35 cellular contexts compared by ENCODE assay signal in genomic region chr10:109106604-109107003, GRCh38.
"Had no signal": no experiment of that assay in that cellular context is flagged by ENCODE, and none has a peak within 500 bp of the region (broad histone marks: within the 10 kb centered on the region; RNA-seq: fewer than 3 reads in every experiment).

No MANE protein-coding gene starts in this region.

- H3K27ac ChIP-seq: KMS-11 had no signal

- H3K9me3 ChIP-seq: MG63 had no signal

- DNase-seq: Karpas-422, Kasumi-1, MG63, MM.1S, MV-4-11, NCI-H1048, NCI-H1092, NCI-H1092 treated with DMSO at 0.1 percent for 48 hours, NCI-H1105, NCI-H1105 treated with DMSO at 0.1 percent for 48 hours, NCI-H1417, NCI-H1417 treated with DMSO at 0.1 percent for 48 hours, NCI-H1436, NCI-H1436 treated with DMSO at 0.1 percent for 48 hours, NCI-H146, NCI-H1694, NCI-H1694 treated with DMSO at 0.1 percent for 48 hours, NCI-H187, NCI-H187 treated with DMSO at 0.1 percent for 48 hours, NCI-H1930, NCI-H2029, NCI-H2029 treated with DMSO at 0.1 percent for 48 hours, NCI-H2081, NCI-H2081 treated with DMSO at 0.1 percent for 48 hours, NCI-H2107, NCI-H2171, NCI-H2171 treated with DMSO at 0.1 percent for 48 hours, NCI-H2227 treated with DMSO at 0.1 percent for 48 hours, NCI-H226, NCI-H345, NCI-H446, NCI-H446 treated with DMSO at 0.1 percent for 48 hours, NCI-H510A, NCI-H510A treated with DMSO at 0.1 percent for 48 hours had no signal

- H3K4me2 ChIP-seq: KMS-11 had no signal

- H3K9ac ChIP-seq: KMS-11 had no signal

- H3K36me3 ChIP-seq: MG63 had no signal

- H3K4me3 ChIP-seq: MG63 had no signal

- H3K27me3 ChIP-seq: MG63 had no signal
